ENCODE assay signal across 11 cellular contexts in genomic region chr7:75452494-75452955, GRCh38. TPM values are rescaled to one million over a fixed set of nuclear protein-coding genes. Genes with fewer than 3 reads are reported as not detected.
DNase-seq lines count a peak whose midpoint lies in the region; ATAC-seq and TF ChIP-seq lines count a peak whose summit lies in the region.
"Not testable (repeated sequence)": the region's sequence is repeated elsewhere in the genome, so short reads cannot be mapped to it uniquely, and the experiment has no call there.
"Had no signal": no experiment of that assay in that cellular context is flagged by ENCODE, and none has a peak within 500 bp of the region (broad histone marks: within the 10 kb centered on the region; RNA-seq: fewer than 3 reads in every experiment).

No MANE protein-coding gene starts in this region.

- not testable (repeated sequence) for H3K4me1 ChIP-seq in liver (ENCODE audit: control insufficient read depth in 4 of 4, insufficient read depth in 4 of 4, low read length in 3 of 4)

- not testable (repeated sequence) for H3K27ac Mint-ChIP-seq in activated CD8-positive, alpha-beta T cell treated with anti-CD3 and anti-CD28 coated beads for 36 hours; stimulated activated effector memory CD8-positive, alpha-beta T cell treated with anti-CD3 and anti-CD28 coated beads, Interleukin-12 subunit alpha, Interleukin-12 subunit beta, amount 100 ng/mL, for 72 hours

- TF ChIP-seq CTCF in activated CD8-positive, alpha-beta T cell treated with anti-CD3 and anti-CD28 coated beads for 36 hours (IDR thresholded peaks at IDR 0.05), result peak; percentile 43
- peak; percentile 41 for TF ChIP-seq CTCF in epithelial cell of esophagus (IDR thresholded peaks at IDR 0.05; ENCODE audit: insufficient read depth, low read depth, low read length, missing control alignments)
- peak; percentile 12 for TF ChIP-seq CTCF in liver (IDR thresholded peaks at IDR 0.05; ENCODE audit: low read depth, low read length, missing input control)

- DNase-seq in ELR (ENCODE audit: low read depth), result peak; percentile 8
- DNase-seq in activated CD8-positive, alpha-beta T cell treated with anti-CD3 and anti-CD28 coated beads for 36 hours; epithelial cell of esophagus (ENCODE audit: low read depth); stimulated activated effector memory CD8-positive, alpha-beta T cell treated with anti-CD3 and anti-CD28 coated beads, Interleukin-12 subunit alpha, Interleukin-12 subunit beta, amount 100 ng/mL, for 72 hours (ENCODE audit: low spot score in 2 of 2): not testable (repeated sequence)

- not testable (repeated sequence) for H3K27me3 Mint-ChIP-seq in activated CD8-positive, alpha-beta T cell treated with anti-CD3 and anti-CD28 coated beads for 36 hours

- not testable (repeated sequence) for H3K4me3 Mint-ChIP-seq in activated CD8-positive, alpha-beta T cell treated with anti-CD3 and anti-CD28 coated beads for 36 hours; stimulated activated effector memory CD8-positive, alpha-beta T cell treated with anti-CD3 and anti-CD28 coated beads, Interleukin-12 subunit alpha, Interleukin-12 subunit beta, amount 100 ng/mL, for 72 hours

- CTCF ChIA-PET in activated CD8-positive, alpha-beta T cell treated with anti-CD3 and anti-CD28 coated beads for 36 hours (lab: Charles Lee), result not testable (repeated sequence)

- not testable (repeated sequence) for H3K36me3 Mint-ChIP-seq in activated CD8-positive, alpha-beta T cell treated with anti-CD3 and anti-CD28 coated beads for 36 hours (ENCODE audit: low read depth)
- H3K36me3 Mint-ChIP-seq in stimulated activated effector memory CD8-positive, alpha-beta T cell treated with anti-CD3 and anti-CD28 coated beads, Interleukin-12 subunit alpha, Interleukin-12 subunit beta, amount 100 ng/mL, for 72 hours, result peaks cover 40% of the 10 kb centered on the region

- not testable (repeated sequence) for H3K27ac ChIP-seq in liver (ENCODE audit: low read depth in 1 of 2, low read length in 2 of 2)

- H3K27me3 ChIP-seq in liver (ENCODE audit: control insufficient read depth in 4 of 4, insufficient read depth in 4 of 4, low read length in 3 of 4), result not testable (repeated sequence)

- TF ChIP-seq RAD21 in liver (IDR thresholded peaks at IDR 0.05), result peak; percentile 65 to 71

- H3K9ac ChIP-seq in liver (ENCODE audit: low read depth in 1 of 2, low read length in 2 of 2), result not testable (repeated sequence)

- H3K9me3 ChIP-seq in liver (ENCODE audit: control insufficient read depth in 4 of 4, low read length in 3 of 4), result not testable (repeated sequence)

- H3K36me3 ChIP-seq in liver (ENCODE audit: control insufficient read depth in 4 of 4, insufficient read depth in 3 of 4, low read depth in 1 of 4, low read length in 3 of 4), result not testable (repeated sequence)

- H3K4me3 ChIP-seq in epithelial cell of esophagus (ENCODE audit: low read length); liver (ENCODE audit: low read depth in 1 of 3, low read length in 3 of 3): not testable (repeated sequence)

- intact Hi-C loops in activated CD8-positive, alpha-beta T cell treated with anti-CD3 and anti-CD28 coated beads for 36 hours (cut with micrococcal nuclease), result not testable (repeated sequence)

- WGBS in liver, result 4% methylated on average over 3 of the region's 4 CpGs

- H3K4me1 Mint-ChIP-seq in activated CD8-positive, alpha-beta T cell treated with anti-CD3 and anti-CD28 coated beads for 36 hours (ENCODE audit: low read depth); stimulated activated effector memory CD8-positive, alpha-beta T cell treated with anti-CD3 and anti-CD28 coated beads, Interleukin-12 subunit alpha, Interleukin-12 subunit beta, amount 100 ng/mL, for 72 hours: not testable (repeated sequence)

- ATAC-seq in GM19395 (IDR thresholded peaks at IDR 0.05; ENCODE audit: unreplicated experiment), result peak; percentile 91
- peak; percentile 90 for ATAC-seq in HG02678 (IDR thresholded peaks at IDR 0.05; ENCODE audit: unreplicated experiment)
- ATAC-seq in HG03571 (IDR thresholded peaks at IDR 0.05; ENCODE audit: unreplicated experiment), result peak; percentile 66
- ATAC-seq in activated CD8-positive, alpha-beta T cell treated with anti-CD3 and anti-CD28 coated beads for 36 hours, result peak; percentile 89
- peak; percentile 90 for ATAC-seq in stimulated activated effector memory CD8-positive, alpha-beta T cell treated with anti-CD3 and anti-CD28 coated beads, Interleukin-12 subunit alpha, Interleukin-12 subunit beta, amount 100 ng/mL, for 72 hours

- H3K9me3 Mint-ChIP-seq in activated CD8-positive, alpha-beta T cell treated with anti-CD3 and anti-CD28 coated beads for 36 hours; stimulated activated effector memory CD8-positive, alpha-beta T cell treated with anti-CD3 and anti-CD28 coated beads, Interleukin-12 subunit alpha, Interleukin-12 subunit beta, amount 100 ng/mL, for 72 hours: not testable (repeated sequence)

- POLR2A ChIA-PET in activated CD8-positive, alpha-beta T cell treated with anti-CD3 and anti-CD28 coated beads for 36 hours (lab: Charles Lee), result not testable (repeated sequence)

TF ChIP-seq in liver, 16 proteins besides CTCF, POLR2A, EP300 and RAD21:
- TF ChIP-seq YY1 (IDR thresholded peaks at IDR 0.05), result peak; percentile 14
- peak; percentile 40 to 63 for TF ChIP-seq HNF4A (conservative IDR thresholded peaks at IDR 0.05)
- TF ChIP-seq SP1 (IDR thresholded peaks at IDR 0.05), result peak; percentile 37
- TF ChIP-seq RXRA (IDR thresholded peaks at IDR 0.05), result peak; percentile 29 to 40

RNA-seq across cellular contexts. Expression of gene POM121C, which starts 33.6 kb away (rescaled TPM):
- total RNA-seq in activated CD8-positive, alpha-beta T cell treated with anti-CD3 and anti-CD28 coated beads for 36 hours, result 10 to 100 TPM; 81.4 to 85.5 TPM
- 10 to 100 TPM in 1 of 2 donors, 1 to 10 TPM in 1; 6.4 to 15.6 TPM for total RNA-seq in liver
- polyA plus RNA-seq in liver, result 10 to 100 TPM in 1 of 2 donors, 1 to 10 TPM in 1; 8.9 to 10.3 TPM

RNA-seq across cellular contexts. Expression of gene SPDYE5, which starts 39.6 kb away (rescaled TPM):
- total RNA-seq in activated CD8-positive, alpha-beta T cell treated with anti-CD3 and anti-CD28 coated beads for 36 hours, result under 1 TPM in 1 of 2 experiments, not detected in 1; 0.18 TPM
- total RNA-seq in liver, result not detected
- polyA plus RNA-seq in liver, result 1 to 10 TPM in 1 of 2 donors, not detected in 1; 1.2 TPM
- total RNA-seq: Caco-2, occipital lobe, subcutaneous adipose tissue had no signal

RNA-seq across cellular contexts. Expression of gene TRIM73, which starts 57.1 kb away (rescaled TPM):
- total RNA-seq in activated CD8-positive, alpha-beta T cell treated with anti-CD3 and anti-CD28 coated beads for 36 hours, result 1 to 10 TPM; 4.1 to 6.4 TPM
- 1 to 10 TPM in 1 of 2 donors, under 1 TPM in 1; 0.84 to 1.7 TPM for total RNA-seq in liver
- polyA plus RNA-seq in liver, result under 1 TPM; 0.64 to 0.77 TPM

Comparison
In these comparisons a context has a peak if more than half of its experiments do, and no peak if none do; other contexts are left out.
1. RNA of gene POM121C, which starts 33.6 kb away (total RNA-seq): 81.4 to 85.5 TPM in activated CD8-positive, alpha-beta T cell treated with anti-CD3 and anti-CD28 coated beads for 36 hours; 6.4 to 15.6 TPM in liver; every median in the first group is over 4 times any median in the second.
2. Peak in every context shown above with its lines, with median percentiles within 50 percentile points of each other: ATAC-seq and CTCF ChIP-seq.